Comparison of ENCODE assay signal across 8 cellular contexts in genomic region chr5:42908509-42909488, GRCh38.
DNase-seq lines count a peak whose midpoint lies in the region; ATAC-seq and TF ChIP-seq lines count a peak whose summit lies in the region.

No MANE protein-coding gene starts in this region.

- H3K9me3 ChIP-seq in PC-9 (ENCODE audit: insufficient read depth, low read depth), result no peaks in the 10 kb centered on the region
- no peaks in the 10 kb centered on the region for H3K9me3 ChIP-seq in fibroblast of lung (ENCODE audit: control insufficient read depth, insufficient read depth, low read depth, low read length)

- H3K27ac ChIP-seq in PC-9, result no peak overlapping the region
- H3K27ac ChIP-seq in fibroblast of lung (ENCODE audit: insufficient read depth, low read length), result no peak overlapping the region

- BruUV-seq in PC-9 (replicated peaks; lab: Mats Ljungman, UMichigan), result no TSS peak

- no peaks in the 10 kb centered on the region for H4K20me1 ChIP-seq in PC-9 (ENCODE audit: insufficient read depth)
- no peaks in the 10 kb centered on the region for H4K20me1 ChIP-seq in fibroblast of lung (ENCODE audit: control insufficient read depth, extremely low read depth, insufficient read depth, low read length)

- POLR2A ChIA-PET in PC-9 (lab: Charles Lee; ENCODE audit: unreplicated experiment), result interaction anchor here (0.5 to 1.1 kb wide), 8 partner anchors 21 to 252 kb away, joined by 3 to 8 read pairs (median 4); partner anchors contain the start of gene ZNF131

- ATAC-seq in GM21786 (IDR thresholded peaks at IDR 0.05; ENCODE audit: unreplicated experiment) (peak; percentile 95), naive B cell (ENCODE audit: low read depth in 2 of 2) (peak; percentile 88)
- peak; percentile 91 to 92 for ATAC-seq in activated T-cell treated with anti-CD3 and anti-CD28 coated beads, Interleukin-2, amount 50 U/mL, for 72 hours (replicated peaks in 1 of 2)

- H3K4me3 ChIP-seq in PC-9 (peak overlapping the region; percentile 28; the same call in 1 of the 2 replicates), fibroblast of lung (replicated peaks in 1 of 4; ENCODE audit: control extremely low read depth in 1 of 4, insufficient read depth in 1 of 4, low read depth in 3 of 4, low read length in 4 of 4) (peak overlapping the region; percentile 27 to 79 (median 46))

- H3F3A ChIP-seq in PC-9 (ENCODE audit: insufficient read depth, low read depth), result no peaks in the 10 kb centered on the region; the same call in 1 of the 2 replicates

- peaks cover 10% of the 10 kb centered on the region; the same call in 1 of the 2 replicates for H3K27me3 ChIP-seq in PC-9 (ENCODE audit: insufficient read depth, low read depth)
- peaks cover 16% of the 10 kb centered on the region for H3K27me3 ChIP-seq in fibroblast of lung (ENCODE audit: control insufficient read depth, insufficient read depth, low read length)

- no peaks in the 10 kb centered on the region for H3K27me3 Mint-ChIP-seq in activated T-cell treated with anti-CD3 and anti-CD28 coated beads, Interleukin-2, amount 50 U/mL, for 72 hours (ENCODE audit: low read depth)
- H3K27me3 Mint-ChIP-seq in naive B cell, result peaks cover 6 to 15% (median 9%) of the 10 kb centered on the region in 3 donors

- peak overlapping the region; percentile 88 for H3K27ac Mint-ChIP-seq in activated T-cell treated with anti-CD3 and anti-CD28 coated beads, Interleukin-2, amount 50 U/mL, for 72 hours
- peak overlapping the region; percentile 58 to 97 (median 84) for H3K27ac Mint-ChIP-seq in naive B cell

- H3K4me1 ChIP-seq in PC-9 (replicated peaks; ENCODE audit: insufficient read depth) (0 out of 2 replicates have a peak, but pooled peaks cover 13% of the 10 kb centered on the region), fibroblast of lung (ENCODE audit: control insufficient read depth, extremely low read depth, insufficient read depth, low read length) (no peaks in the 10 kb centered on the region)

- H3K36me3 ChIP-seq in PC-9 (ENCODE audit: low read depth), result no peaks in the 10 kb centered on the region
- H3K36me3 ChIP-seq in fibroblast of lung (ENCODE audit: control insufficient read depth, insufficient read depth, low read length), result no peaks in the 10 kb centered on the region

- H3K9me2 ChIP-seq in PC-9 (ENCODE audit: insufficient read depth), result no peaks in the 10 kb centered on the region

- peak overlapping the region; percentile 91 to 94 for H3K4me3 Mint-ChIP-seq in activated T-cell treated with anti-CD3 and anti-CD28 coated beads, Interleukin-2, amount 50 U/mL, for 72 hours
- H3K4me3 Mint-ChIP-seq in naive B cell, result peak overlapping the region; percentile 87 to 95 (median 94)

- no peaks in the 10 kb centered on the region for H3K79me2 ChIP-seq in PC-9 (ENCODE audit: low read depth)
- no peaks in the 10 kb centered on the region for H3K79me2 ChIP-seq in fibroblast of lung (ENCODE audit: control insufficient read depth, insufficient read depth, low read length)

- H3K4me2 ChIP-seq in PC-9 (peak overlapping the region; percentile 67), fibroblast of lung (ENCODE audit: extremely low read depth, insufficient read depth, low read length) (peak overlapping the region; percentile 96)

- CTCF ChIA-PET in PC-9 (lab: Charles Lee), result interaction anchor here (0.5 to 2.9 kb wide), 24 partner anchors 39 to 1296 kb away, joined by 3 to 23 read pairs (median 6); partner anchors contain the start of genes CCL28 and TMEM267

- intact Hi-C loops in PC-9 (cut with micrococcal nuclease; ENCODE audit: unreplicated experiment), result loop anchor here (5.0 kb wide), 1 partner anchor 574 kb away; the partner anchor contains the start of gene TMEM267

- H3K9ac ChIP-seq in fibroblast of lung (ENCODE audit: insufficient read depth, low read length), result no peak overlapping the region

- DNase-seq in DMS79 (lab: John Stamatoyannopoulos, UW) (peak; percentile 76), KG1 (lab: John Stamatoyannopoulos, UW) (peak; percentile 67), PC-9 (peak; percentile 75 to 92), fibroblast of lung (ENCODE audit: low read depth in 2 of 2) (peak; percentile 73 to 88), naive B cell (peak; percentile 87)
- DNase-seq in activated T-cell treated with anti-CD3 and anti-CD28 coated beads, Interleukin-2, amount 50 U/mL, for 72 hours, result peak; percentile 87 to 91
- peak; percentile 62 to 89 for DNase-seq in stimulated activated CD8-positive, alpha-beta memory T cell treated with anti-CD3 and anti-CD28 coated beads, Interleukin-7, amount 100 ng/mL, for 48 hours (ENCODE audit: extremely low read depth in 1 of 2, low read depth in 1 of 2)

- H3K4me1 Mint-ChIP-seq in activated T-cell treated with anti-CD3 and anti-CD28 coated beads, Interleukin-2, amount 50 U/mL, for 72 hours (ENCODE audit: low read depth), result peaks cover 14% of the 10 kb centered on the region
- peaks cover 9 to 14% (median 12%) of the 10 kb centered on the region in 3 donors for H3K4me1 Mint-ChIP-seq in naive B cell

- H3K9me3 Mint-ChIP-seq in activated T-cell treated with anti-CD3 and anti-CD28 coated beads, Interleukin-2, amount 50 U/mL, for 72 hours, result no peaks in the 10 kb centered on the region
- H3K9me3 Mint-ChIP-seq in naive B cell, result no peaks in the 10 kb centered on the region

- peak overlapping the region; percentile 60 for H2AFZ ChIP-seq in PC-9
- H2AFZ ChIP-seq in fibroblast of lung (ENCODE audit: low read length), result peak overlapping the region; percentile 79

- TF ChIP-seq CTCF in PC-9 (conservative IDR thresholded peaks at IDR 0.05) (peak; percentile 94), fibroblast of lung (conservative IDR thresholded peaks at IDR 0.05 in 1 of 2, IDR thresholded peaks at IDR 0.05 in 1 of 2; ENCODE audit: low read depth in 1 of 2, low read length in 2 of 2) (peak; percentile 81 to 84)

- H3K36me3 Mint-ChIP-seq in activated T-cell treated with anti-CD3 and anti-CD28 coated beads, Interleukin-2, amount 50 U/mL, for 72 hours (ENCODE audit: insufficient read depth in 2 of 2), result no peaks in the 10 kb centered on the region
- H3K36me3 Mint-ChIP-seq in naive B cell, result no peaks in the 10 kb centered on the region
